Comparison of ENCODE assay signal across 8 cellular contexts in genomic region chr12:55720894-55721444, GRCh38. TPM values are rescaled to one million over a fixed set of nuclear protein-coding genes. Genes with fewer than 3 reads are reported as not detected.
A peak's percentile ranks its signal among the peaks of the same experiment; 100 is the strongest.
DNase-seq lines count a peak whose midpoint lies in the region; ATAC-seq and TF ChIP-seq lines count a peak whose summit lies in the region.

No MANE protein-coding gene starts in this region.

- H3K4me3 Mint-ChIP-seq in naive thymus-derived CD4-positive, alpha-beta T cell = no peak overlapping the region

- no peak overlapping the region for H2BK5ac ChIP-seq in trophoblast cell (ENCODE audit: low read depth, low read length, poor library complexity)

- H3K9me3 Mint-ChIP-seq in naive thymus-derived CD4-positive, alpha-beta T cell = peaks cover 0 to 1% (median 0%) of the 10 kb centered on the region in 11 donors

- no peak overlapping the region for H4K8ac ChIP-seq in trophoblast cell (ENCODE audit: low read depth, low read length)

- no peak overlapping the region for H3K9ac ChIP-seq in trophoblast cell (ENCODE audit: low read length)

- H3K27ac Mint-ChIP-seq in naive thymus-derived CD4-positive, alpha-beta T cell = no peak overlapping the region

- H3K27me3 Mint-ChIP-seq in naive thymus-derived CD4-positive, alpha-beta T cell = peaks cover 0 to under 1% (median 0%) of the 10 kb centered on the region in 5 donors

- peaks cover 2% of the 10 kb centered on the region for H3K9me3 ChIP-seq in trophoblast cell (ENCODE audit: insufficient read depth, low read depth, low read length)
- H3K9me3 ChIP-seq in naive thymus-derived CD4-positive, alpha-beta T cell (ENCODE audit: control insufficient read depth in 2 of 3, low read length in 3 of 3) = no peaks in the 10 kb centered on the region

- no peaks in the 10 kb centered on the region for H3K27me3 ChIP-seq in trophoblast cell (ENCODE audit: insufficient read depth, low read length)
- no peaks in the 10 kb centered on the region for H3K27me3 ChIP-seq in naive thymus-derived CD4-positive, alpha-beta T cell (ENCODE audit: control insufficient read depth in 2 of 2, insufficient read depth in 2 of 2, low read length in 2 of 2)

- peaks cover 18 to 45% (median 35%) of the 10 kb centered on the region in 7 donors for H3K4me1 Mint-ChIP-seq in naive thymus-derived CD4-positive, alpha-beta T cell

- TF ChIP-seq CTCF in HFF-Myc (IDR thresholded peaks at IDR 0.05; ENCODE audit: low read depth, low read length, missing control alignments) (peak; percentile 36), foreskin fibroblast (IDR thresholded peaks at IDR 0.05; ENCODE audit: low read depth, low read length) (peak; percentile 38)

- H3K79me2 ChIP-seq in trophoblast cell (ENCODE audit: control insufficient read depth, insufficient read depth, low read length, poor library complexity) = no peaks in the 10 kb centered on the region

- peaks cover 27 to 30% of the 10 kb centered on the region in 2 experiments for H3K36me3 ChIP-seq in trophoblast cell (ENCODE audit: control insufficient read depth in 1 of 2, insufficient read depth in 2 of 2, low read length in 2 of 2)
- peaks cover 0 to 17% (median 7%) of the 10 kb centered on the region in 3 experiments for H3K36me3 ChIP-seq in naive thymus-derived CD4-positive, alpha-beta T cell (ENCODE audit: control insufficient read depth in 2 of 3, insufficient read depth in 3 of 3, low read length in 3 of 3)

- H3K4me3 ChIP-seq in HFF-Myc (replicated peaks; ENCODE audit: low read depth, low read length) = no peak overlapping the region
- peak overlapping the region in 1 of 2 donors; percentile 53 for H3K4me3 ChIP-seq in foreskin fibroblast (ENCODE audit: low read depth in 1 of 2, low read length in 2 of 2)
- H3K4me3 ChIP-seq in trophoblast cell (ENCODE audit: low read depth, low read length) = no peak overlapping the region
- H3K4me3 ChIP-seq in naive thymus-derived CD4-positive, alpha-beta T cell (ENCODE audit: low read length) = no peak overlapping the region

- peaks cover 13 to 17% of the 10 kb centered on the region in 2 experiments for H3K4me1 ChIP-seq in trophoblast cell (ENCODE audit: control insufficient read depth in 1 of 2, insufficient read depth in 2 of 2, low read length in 2 of 2)
- peaks cover 13 to 17% of the 10 kb centered on the region in 2 donors for H3K4me1 ChIP-seq in naive thymus-derived CD4-positive, alpha-beta T cell (ENCODE audit: control insufficient read depth in 2 of 2, insufficient read depth in 2 of 2, low read length in 2 of 2)

- H2AFZ ChIP-seq in trophoblast cell (ENCODE audit: insufficient read depth, low read length, poor library complexity) = no peak overlapping the region

- CTCF ChIA-PET in naive thymus-derived CD4-positive, alpha-beta T cell (lab: Charles Lee) = interaction anchor here (0.8 to 7.5 kb wide), 2 partner anchors 17 to 363 kb away, joined by 3 to 46 read pairs; no protein-coding TSS in a partner anchor

- no peak overlapping the region for H3K27ac ChIP-seq in trophoblast cell (ENCODE audit: low read depth, low read length)
- H3K27ac ChIP-seq in naive thymus-derived CD4-positive, alpha-beta T cell (ENCODE audit: low read depth, low read length) = no peak overlapping the region

- POLR2A ChIA-PET in naive thymus-derived CD4-positive, alpha-beta T cell (lab: Charles Lee) = interaction anchor here (0.9 kb wide), 2 partner anchors 9 to 13 kb away, joined by 3 to 4 read pairs; no protein-coding TSS in a partner anchor

- no peak overlapping the region for H2BK120ac ChIP-seq in trophoblast cell (ENCODE audit: insufficient read depth, low read length, poor library complexity)

- ATAC-seq in SK-N-SH treated with all-trans-retinoic acid at 6 μM for 48 hours = peak; percentile 81
- ATAC-seq in GM21825 (IDR thresholded peaks at IDR 0.05; ENCODE audit: unreplicated experiment) = no peak
- no peak for ATAC-seq in naive thymus-derived CD4-positive, alpha-beta T cell

- intact Hi-C loops in naive thymus-derived CD4-positive, alpha-beta T cell (cut with micrococcal nuclease) = no loop called here

- no peak overlapping the region for H4K12ac ChIP-seq in trophoblast cell (ENCODE audit: low read depth, low read length)

- no peak overlapping the region for H4K91ac ChIP-seq in trophoblast cell (ENCODE audit: low read depth, low read length)

- H3K14ac ChIP-seq in trophoblast cell (ENCODE audit: low read length) = no peak overlapping the region

- no CpG with 5 or more reads among the region's 9 CpGs for WGBS in trophoblast cell (ENCODE audit: extremely low coverage, insufficient coverage, insufficient read length)

- H3K36me3 Mint-ChIP-seq in naive thymus-derived CD4-positive, alpha-beta T cell = peaks cover 0 to 10% (median 0%) of the 10 kb centered on the region in 5 donors

- DNase-seq in AG20443 (ENCODE audit: low spot score) = peak; percentile 84
- DNase-seq in HFF-Myc (ENCODE audit: extremely low read depth, low read depth) = peak; percentile 88
- peak; percentile 99 to 100 for DNase-seq in foreskin fibroblast
- DNase-seq in trophoblast cell = peak; percentile 98 to 99
- DNase-seq in naive thymus-derived CD4-positive, alpha-beta T cell = no peak
- no peak for DNase-seq in NCI-H1930 (lab: John Stamatoyannopoulos, UW)

- peaks cover 5% of the 10 kb centered on the region for H3K79me1 ChIP-seq in trophoblast cell (ENCODE audit: low read length)

- H3K23ac ChIP-seq in trophoblast cell (ENCODE audit: low read length) = no peak overlapping the region

- H3K4ac ChIP-seq in trophoblast cell (ENCODE audit: low read depth, low read length) = no peak overlapping the region

- H3K18ac ChIP-seq in trophoblast cell (ENCODE audit: low read length) = no peak overlapping the region

- H3K4me2 ChIP-seq in trophoblast cell (ENCODE audit: low read length) = no peak overlapping the region

- H2AK5ac ChIP-seq in trophoblast cell (ENCODE audit: low read length) = no peak overlapping the region

- H2BK12ac ChIP-seq in trophoblast cell (ENCODE audit: low read length) = no peak overlapping the region

TF ChIP-seq in SK-N-SH treated with all-trans-retinoic acid at 6 μM for 48 hours, 23 proteins besides CTCF, POLR2A, EP300 and RAD21:
- no peak for TF ChIP-seq TSHZ2 (CRISPR knock-in tag; IDR thresholded peaks at IDR 0.05)
- no peak for TF ChIP-seq PPARA (CRISPR knock-in tag; IDR thresholded peaks at IDR 0.05; ENCODE audit: borderline replicate concordance)
- TF ChIP-seq ZFP3 (CRISPR knock-in tag; IDR thresholded peaks at IDR 0.05) = 0 out of 2 replicates have a peak, but pooled peaks have one; percentile 33
- TF ChIP-seq ZNF565 (CRISPR knock-in tag; conservative IDR thresholded peaks at IDR 0.05; ENCODE audit: low read depth) = no peak
- TF ChIP-seq ZFP30 (CRISPR knock-in tag; IDR thresholded peaks at IDR 0.05) = no peak
- peak; percentile 54; the same call in 1 of the 2 replicates for TF ChIP-seq TCF4 (CRISPR knock-in tag; IDR thresholded peaks at IDR 0.05; ENCODE audit: borderline replicate concordance)
- TF ChIP-seq ESRRG (CRISPR knock-in tag; IDR thresholded peaks at IDR 0.05) = no peak

RNA-seq across cellular contexts. Expression of gene RDH5, which starts 0.8 kb away (rescaled TPM):
- polyA plus RNA-seq in trophoblast cell (2013) = 0.81 and 1.4 TPM in 2 replicates
- 10 to 100 TPM; 14.6 to 24.9 (median 15.9) TPM for total RNA-seq in naive thymus-derived CD4-positive, alpha-beta T cell
- 1 to 10 TPM in 1 of 2 donors, under 1 TPM in 1; 0.67 to 1.3 TPM for polyA plus RNA-seq in naive thymus-derived CD4-positive, alpha-beta T cell

RNA-seq across cellular contexts. Expression of gene BLOC1S1, which starts 5.1 kb away (rescaled TPM):
- 47.3 and 48.7 TPM in 2 replicates for polyA plus RNA-seq in trophoblast cell (2013)
- total RNA-seq in naive thymus-derived CD4-positive, alpha-beta T cell = 100 to 1,000 TPM in 1 of 5 experiments, 10 to 100 TPM in 4; 37.6 to 112 (median 71.5) TPM
- polyA plus RNA-seq in naive thymus-derived CD4-positive, alpha-beta T cell = 100 to 1,000 TPM in 1 of 2 donors, 10 to 100 TPM in 1; 83.5 to 102 TPM

RNA-seq across cellular contexts. Expression of gene CD63, which starts 7.8 kb away (rescaled TPM):
- 2,489 and 2,535 TPM in 2 replicates for polyA plus RNA-seq in trophoblast cell (2013)
- total RNA-seq in naive thymus-derived CD4-positive, alpha-beta T cell = 100 to 1,000 TPM in 2 of 5 experiments, 10 to 100 TPM in 3; 43.2 to 216 (median 54.3) TPM
- polyA plus RNA-seq in naive thymus-derived CD4-positive, alpha-beta T cell = 10 to 100 TPM; 68.7 to 69.8 TPM

RNA-seq across cellular contexts. Expression of gene ITGA7, which starts 13.3 kb away (rescaled TPM):
- 0.92 and 1.1 TPM in 2 replicates for polyA plus RNA-seq in trophoblast cell (2013)
- total RNA-seq in naive thymus-derived CD4-positive, alpha-beta T cell = 1 to 10 TPM; 1.4 to 4.6 (median 3.6) TPM
- not detected for polyA plus RNA-seq in naive thymus-derived CD4-positive, alpha-beta T cell

RNA-seq across cellular contexts. Expression of gene GDF11, which starts 22.0 kb away (rescaled TPM):
- polyA plus RNA-seq in trophoblast cell (2013) = 8.6 and 9.5 TPM in 2 replicates
- 10 to 100 TPM in 3 of 5 experiments, 1 to 10 TPM in 2; 6.6 to 16.2 (median 12.0) TPM for total RNA-seq in naive thymus-derived CD4-positive, alpha-beta T cell
- polyA plus RNA-seq in naive thymus-derived CD4-positive, alpha-beta T cell = under 1 TPM; 0.79 TPM

Comparison
In these comparisons a context has a peak if more than half of its experiments do, and no peak if none do; other contexts are left out.
1. DNase-seq: peak in AG20443 (single experiment), HFF-Myc (single experiment), foreskin fibroblast (2 of 2) and trophoblast cell (2 of 2); none in naive thymus-derived CD4-positive, alpha-beta T cell (0 of 9) and NCI-H1930 (0 of 2).